ENCODE assay signal across 19 cellular contexts in the genomic region with DNA sequence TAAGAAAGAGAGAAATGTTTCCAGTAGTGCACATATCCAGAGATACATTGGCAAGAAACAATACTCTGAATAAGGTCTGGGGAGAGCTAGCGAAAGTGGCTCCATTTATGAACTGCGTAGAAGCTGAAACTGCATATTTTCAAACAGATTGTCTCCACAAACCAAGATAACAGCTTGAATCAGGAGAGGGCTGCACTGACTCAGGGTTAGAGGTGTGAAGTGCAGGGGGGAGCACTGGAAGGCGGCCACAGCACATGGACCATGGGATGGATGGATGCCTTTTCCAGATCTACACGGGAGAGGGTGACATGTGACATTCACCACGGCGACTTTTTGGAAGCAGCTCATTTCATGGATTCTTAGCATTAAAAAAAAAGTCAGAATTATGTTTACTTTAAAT.
A peak's percentile ranks its signal among the peaks of the same experiment; 100 is the strongest.
DNase-seq lines count a peak whose midpoint lies in the region; ATAC-seq and TF ChIP-seq lines count a peak whose summit lies in the region.
"Had no signal": no experiment of that assay in that cellular context is flagged by ENCODE, and none has a peak within 500 bp of the region (broad histone marks: within the 10 kb centered on the region; RNA-seq: fewer than 3 reads in every experiment).

No MANE protein-coding gene starts in this region.

- no peak for TF ChIP-seq POLR2A in suprapubic skin (IDR thresholded peaks at IDR 0.05)

- DNase-seq in CD8-positive, alpha-beta T cell = no peak
- DNase-seq in cerebellar cortex (ENCODE audit: low spot score) (peak; percentile 82), H7 (no peak), suprapubic skin (ENCODE audit: low spot score in 2 of 2) (no peak), NOMO-1 treated with dmso at 0.1 percent for 144 hours (lab: John Stamatoyannopoulos, UW; ENCODE audit: unreplicated experiment) (no peak)
- DNase-seq in naive thymus-derived CD8-positive, alpha-beta T cell = no peak
- DNase-seq: 8988T, Caco-2, GDM1, HFFc6, IMR-90 had no signal

- no peak overlapping the region for H3K4me3 Mint-ChIP-seq in CD8-positive, alpha-beta T cell
- H3K4me3 Mint-ChIP-seq in naive thymus-derived CD8-positive, alpha-beta T cell = peak overlapping the region in 4 of 10 donors; percentile 1 to 43 (median 2)
- H3K4me3 Mint-ChIP-seq: B cell, GM23338, HFFc6 had no signal

- CTCF ChIA-PET in CD8-positive, alpha-beta T cell (lab: Charles Lee) = interaction anchor here (0.9 to 2.5 kb wide), 2 partner anchors 25 to 79 kb away, joined by 4 to 10 read pairs; no protein-coding TSS in a partner anchor

- H3K4me1 ChIP-seq in CD8-positive, alpha-beta T cell (ENCODE audit: insufficient read depth, low read length) = peaks cover 30% of the 10 kb centered on the region
- H3K4me1 ChIP-seq in suprapubic skin = no peaks in the 10 kb centered on the region
- H3K4me1 ChIP-seq: BLaER1 treated with 17β-estradiol and CSF1 and Interleukin-3, amounts not matched to agents 10 nM and 100 nM; Caco-2 had no signal

- peak overlapping the region; percentile 39 for H3K27ac Mint-ChIP-seq in CD8-positive, alpha-beta T cell
- peak overlapping the region in 8 of 10 donors; percentile 9 to 82 (median 38) for H3K27ac Mint-ChIP-seq in naive thymus-derived CD8-positive, alpha-beta T cell
- H3K27ac Mint-ChIP-seq: B cell, GM23338, HFFc6 had no signal

- ATAC-seq in CD8-positive, alpha-beta T cell = no peak
- ATAC-seq in SK-N-SH treated with all-trans-retinoic acid at 6 μM for 48 hours = no peak; the same call in 2 of the 3 replicates
- no peak for ATAC-seq in naive thymus-derived CD8-positive, alpha-beta T cell
- ATAC-seq in GM19467 (IDR thresholded peaks at IDR 0.05; ENCODE audit: unreplicated experiment) = no peak
- ATAC-seq: GM23338, HCT116, K562 had no signal

- no peaks in the 10 kb centered on the region for H3K9me3 ChIP-seq in CD8-positive, alpha-beta T cell (ENCODE audit: low read length)
- peaks cover under 1% of the 10 kb centered on the region for H3K9me3 ChIP-seq in suprapubic skin

- no peaks in the 10 kb centered on the region for H3K27me3 Mint-ChIP-seq in CD8-positive, alpha-beta T cell (ENCODE audit: low read depth)
- H3K27me3 Mint-ChIP-seq in naive thymus-derived CD8-positive, alpha-beta T cell = no peaks in the 10 kb centered on the region

- H3K36me3 Mint-ChIP-seq in CD8-positive, alpha-beta T cell = peaks cover 13% of the 10 kb centered on the region
- peaks cover 0 to 18% (median 16%) of the 10 kb centered on the region in 3 donors for H3K36me3 Mint-ChIP-seq in naive thymus-derived CD8-positive, alpha-beta T cell

- no peak for TF ChIP-seq EP300 in suprapubic skin (IDR thresholded peaks at IDR 0.05)

- no peaks in the 10 kb centered on the region for H3K36me3 ChIP-seq in CD8-positive, alpha-beta T cell (ENCODE audit: insufficient read depth, low read length)
- H3K36me3 ChIP-seq in H7 (replicated peaks; ENCODE audit: control insufficient read depth, insufficient read depth, low read length) (no peaks in the 10 kb centered on the region), suprapubic skin (no peaks in the 10 kb centered on the region)
- H3K36me3 ChIP-seq: BLaER1 treated with 17β-estradiol and CSF1 and Interleukin-3, amounts not matched to agents 10 nM and 100 nM had no signal

- POLR2A ChIA-PET in CD8-positive, alpha-beta T cell (lab: Charles Lee) = interaction anchor here (0.8 kb wide), 2 partner anchors 9 to 11 kb away, joined by 3 to 4 read pairs; no protein-coding TSS in a partner anchor
- POLR2A ChIA-PET in naive thymus-derived CD8-positive, alpha-beta T cell (lab: Charles Lee) = interaction anchor here (0.6 to 1.1 kb wide), 3 partner anchors 25 to 1035 kb away, joined by 3 to 4 read pairs (median 3); a partner anchor contains a TSS

- H3K4me1 Mint-ChIP-seq in CD8-positive, alpha-beta T cell (ENCODE audit: low read depth) = peaks cover 48% of the 10 kb centered on the region
- peaks cover 24 to 69% (median 43%) of the 10 kb centered on the region in 4 donors for H3K4me1 Mint-ChIP-seq in naive thymus-derived CD8-positive, alpha-beta T cell
- H3K4me1 Mint-ChIP-seq: B cell, GM23338 had no signal

- no peak overlapping the region for H3K27ac ChIP-seq in CD8-positive, alpha-beta T cell (ENCODE audit: low read depth, low read length)
- H3K27ac ChIP-seq in suprapubic skin = no peak overlapping the region
- H3K27ac ChIP-seq: BLaER1 treated with 17β-estradiol and CSF1 and Interleukin-3, amounts not matched to agents 10 nM and 100 nM; HL-60 had no signal

- H3K4me3 ChIP-seq in CD8-positive, alpha-beta T cell (ENCODE audit: low read depth, low read length) = no peak overlapping the region
- H3K4me3 ChIP-seq in H7 (ENCODE audit: insufficient read depth, low read depth, low read length) (no peak overlapping the region), suprapubic skin (no peak overlapping the region)
- H3K4me3 ChIP-seq: BLaER1 treated with 17β-estradiol and CSF1 and Interleukin-3, amounts not matched to agents 10 nM and 100 nM; GM23338; K562 had no signal

- H3K27me3 ChIP-seq in CD8-positive, alpha-beta T cell (ENCODE audit: insufficient read depth, low read length) = no peaks in the 10 kb centered on the region
- H3K27me3 ChIP-seq in H7 (ENCODE audit: control insufficient read depth, insufficient read depth, low read length) (no peaks in the 10 kb centered on the region), suprapubic skin (no peaks in the 10 kb centered on the region)
- H3K27me3 ChIP-seq: BLaER1 treated with 17β-estradiol and CSF1 and Interleukin-3, amounts not matched to agents 10 nM and 100 nM had no signal

- intact Hi-C loops in CD8-positive, alpha-beta T cell (cut with DNase I, micrococcal nuclease) = no loop called here

- 86% methylated on average over 6 of the region's 6 CpGs for WGBS in suprapubic skin

- TF ChIP-seq CTCF in CD8-positive, alpha-beta T cell (IDR thresholded peaks at IDR 0.05) = no peak
- no peak for TF ChIP-seq CTCF in suprapubic skin (IDR thresholded peaks at IDR 0.05)

- peaks cover 18% of the 10 kb centered on the region for H3K9me3 Mint-ChIP-seq in CD8-positive, alpha-beta T cell
- peaks cover 7 to 34% (median 18%) of the 10 kb centered on the region in 9 donors for H3K9me3 Mint-ChIP-seq in naive thymus-derived CD8-positive, alpha-beta T cell

TF ChIP-seq in SK-N-SH treated with all-trans-retinoic acid at 6 μM for 48 hours, 23 proteins besides CTCF, POLR2A, EP300 and RAD21:
- TF ChIP-seq ISL1 (CRISPR knock-in tag; IDR thresholded peaks at IDR 0.05) = peak; percentile 12; the same call in 1 of the 2 replicates
- TF ChIP-seq, protein P1, sequence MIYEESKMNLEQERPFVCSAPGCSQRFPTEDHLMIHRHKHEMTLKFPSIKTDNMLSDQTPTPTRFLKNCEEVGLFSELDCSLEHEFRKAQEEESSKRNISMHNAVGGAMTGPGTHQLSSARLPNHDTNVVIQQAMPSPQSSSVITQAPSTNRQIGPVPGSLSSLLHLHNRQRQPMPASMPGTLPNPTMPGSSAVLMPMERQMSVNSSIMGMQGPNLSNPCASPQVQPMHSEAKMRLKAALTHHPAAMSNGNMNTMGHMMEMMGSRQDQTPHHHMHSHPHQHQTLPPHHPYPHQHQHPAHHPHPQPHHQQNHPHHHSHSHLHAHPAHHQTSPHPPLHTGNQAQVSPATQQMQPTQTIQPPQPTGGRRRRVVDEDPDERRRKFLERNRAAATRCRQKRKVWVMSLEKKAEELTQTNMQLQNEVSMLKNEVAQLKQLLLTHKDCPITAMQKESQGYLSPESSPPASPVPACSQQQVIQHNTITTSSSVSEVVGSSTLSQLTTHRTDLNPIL (CRISPR knock-in tag; IDR thresholded peaks at IDR 0.05; ENCODE audit: low read depth) = no peak
